In the genomic region with DNA sequence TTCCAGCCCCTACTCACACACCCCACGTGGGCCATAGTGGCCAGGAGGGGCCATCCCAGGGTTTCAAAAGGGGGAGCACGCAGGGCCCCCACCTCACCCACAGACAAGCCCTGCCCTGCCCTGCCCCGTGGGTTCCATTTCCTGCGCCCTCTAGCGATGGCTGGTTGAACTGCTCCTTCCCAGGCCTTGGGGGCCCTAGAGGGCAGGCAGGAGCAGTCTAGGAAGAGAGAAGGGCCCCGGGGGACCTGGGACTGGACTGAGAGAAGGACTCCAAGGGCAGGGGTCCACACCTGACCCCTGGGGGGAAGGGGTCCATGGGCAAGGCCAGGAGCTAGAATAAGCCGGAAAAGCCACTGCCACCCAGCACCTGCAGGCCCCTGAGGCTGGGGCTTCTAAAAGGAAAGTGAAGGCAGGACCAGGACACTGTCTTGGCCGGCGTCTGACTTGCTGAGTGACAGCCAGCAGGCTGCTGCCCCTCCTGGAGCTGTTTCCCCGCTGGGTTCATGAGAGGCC, we compare ENCODE assay signal across 8 cellular contexts. TPM values are rescaled to one million over a fixed set of nuclear protein-coding genes. Genes with fewer than 3 reads are reported as not detected.
DNase-seq lines count a peak whose midpoint lies in the region; ATAC-seq and TF ChIP-seq lines count a peak whose summit lies in the region.

No MANE protein-coding gene starts in this region.

- in situ Hi-C loops in KBM-7 (cut with MboI; ENCODE audit: low pct_unique_long_range_greater_than_20kb, low sequenced_read_pairs), result loop anchor here (25.0 kb wide), 1 partner anchor 600 kb away; no protein-coding TSS in a partner anchor

- H3K27me3 ChIP-seq in breast epithelium (no peaks in the 10 kb centered on the region), liver (ENCODE audit: control insufficient read depth in 4 of 4, insufficient read depth in 4 of 4, low read length in 3 of 4) (no peaks in the 10 kb centered on the region)

- H3K9ac ChIP-seq in liver (ENCODE audit: low read depth in 1 of 2, low read length in 2 of 2), result no peak overlapping the region

- peak; percentile 67 to 79 for TF ChIP-seq RAD21 in liver (IDR thresholded peaks at IDR 0.05)

- no peak overlapping the region for H3K4me3 ChIP-seq in WI38 (ENCODE audit: low read depth, low read length)
- H3K4me3 ChIP-seq in breast epithelium, result peak overlapping the region in 1 of 3 donors; percentile 7
- no peak overlapping the region for H3K4me3 ChIP-seq in liver (ENCODE audit: low read depth in 1 of 3, low read length in 3 of 3)

- H3K27ac ChIP-seq in breast epithelium, result no peak overlapping the region
- H3K27ac ChIP-seq in liver (ENCODE audit: low read depth in 1 of 2, low read length in 2 of 2), result no peak overlapping the region

- peak; percentile 85 for DNase-seq in DMS 273 (lab: John Stamatoyannopoulos, UW; ENCODE audit: unreplicated experiment)
- no peak for DNase-seq in DMS 273 treated with DMSO at 0.1 percent for 48 hours (lab: John Stamatoyannopoulos, UW)
- DNase-seq in KBM-7, result peak; percentile 65
- DNase-seq in breast epithelium (ENCODE audit: low spot score in 2 of 2), result peak in 1 of 2 donors; percentile 61
- DNase-seq in stimulated activated CD8-positive, alpha-beta memory T cell treated with anti-CD3 and anti-CD28 coated beads, Interleukin-15, amount 100 ng/mL, for 24 hours (ENCODE audit: low read depth), result peak; percentile 59

- ATAC-seq in GM21723 (IDR thresholded peaks at IDR 0.05; ENCODE audit: unreplicated experiment), result peak; percentile 95

- TF ChIP-seq POLR2A in breast epithelium (IDR thresholded peaks at IDR 0.05), result no peak

- H3K9me3 ChIP-seq in breast epithelium, result no peaks in the 10 kb centered on the region
- no peaks in the 10 kb centered on the region for H3K9me3 ChIP-seq in liver (ENCODE audit: control insufficient read depth in 4 of 4, low read length in 3 of 4)

- intact Hi-C loops in breast epithelium (cut with DNase I; ENCODE audit: low total_unique reads), result loop anchor here (10.0 kb wide), 1 partner anchor 583 kb away; no protein-coding TSS in a partner anchor

- H3K36me3 ChIP-seq in breast epithelium, result no peaks in the 10 kb centered on the region
- H3K36me3 ChIP-seq in liver (ENCODE audit: control insufficient read depth in 4 of 4, insufficient read depth in 3 of 4, low read depth in 1 of 4, low read length in 3 of 4), result no peaks in the 10 kb centered on the region

- H3K4me1 ChIP-seq in breast epithelium (peaks cover 0 to under 1% of the 10 kb centered on the region in 2 donors), liver (ENCODE audit: control insufficient read depth in 4 of 4, insufficient read depth in 4 of 4, low read length in 3 of 4) (peaks cover 0 to 13% (median 7%) of the 10 kb centered on the region in 4 donors)

- TF ChIP-seq CTCF in WI38 (IDR thresholded peaks at IDR 0.05; ENCODE audit: low read depth, low read length), result peak; percentile 98
- peak; percentile 57 to 63 (median 61) for TF ChIP-seq CTCF in breast epithelium (IDR thresholded peaks at IDR 0.05)
- peak; percentile 69 for TF ChIP-seq CTCF in liver (IDR thresholded peaks at IDR 0.05; ENCODE audit: low read depth, low read length, missing input control)

- 26% methylated on average over 10 of the region's 10 CpGs for WGBS in liver

TF ChIP-seq in liver, 16 proteins besides CTCF, POLR2A, EP300 and RAD21:
- no peak for TF ChIP-seq SP1 (IDR thresholded peaks at IDR 0.05)
- no peak for TF ChIP-seq RXRA (IDR thresholded peaks at IDR 0.05)
- TF ChIP-seq YY1 (IDR thresholded peaks at IDR 0.05), result no peak
- TF ChIP-seq FOXA2 (IDR thresholded peaks at IDR 0.05), result no peak
- TF ChIP-seq JUND (IDR thresholded peaks at IDR 0.05), result no peak
- TF ChIP-seq FOXA1 (IDR thresholded peaks at IDR 0.05), result no peak
- no peak for TF ChIP-seq TAF1 (conservative IDR thresholded peaks at IDR 0.05)
- no peak for TF ChIP-seq NR2F2 (IDR thresholded peaks at IDR 0.05)
- no peak for TF ChIP-seq HNF4A (conservative IDR thresholded peaks at IDR 0.05)
- TF ChIP-seq, protein P1, sequence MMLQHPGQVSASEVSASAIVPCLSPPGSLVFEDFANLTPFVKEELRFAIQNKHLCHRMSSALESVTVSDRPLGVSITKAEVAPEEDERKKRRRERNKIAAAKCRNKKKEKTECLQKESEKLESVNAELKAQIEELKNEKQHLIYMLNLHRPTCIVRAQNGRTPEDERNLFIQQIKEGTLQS (IDR thresholded peaks at IDR 0.05), result no peak
- TF ChIP-seq EGR1 (IDR thresholded peaks at IDR 0.05; ENCODE audit: low read depth in 2 of 2), result no peak
- TF ChIP-seq ZBTB33 (IDR thresholded peaks at IDR 0.05), result no peak
- TF ChIP-seq, protein P2, sequence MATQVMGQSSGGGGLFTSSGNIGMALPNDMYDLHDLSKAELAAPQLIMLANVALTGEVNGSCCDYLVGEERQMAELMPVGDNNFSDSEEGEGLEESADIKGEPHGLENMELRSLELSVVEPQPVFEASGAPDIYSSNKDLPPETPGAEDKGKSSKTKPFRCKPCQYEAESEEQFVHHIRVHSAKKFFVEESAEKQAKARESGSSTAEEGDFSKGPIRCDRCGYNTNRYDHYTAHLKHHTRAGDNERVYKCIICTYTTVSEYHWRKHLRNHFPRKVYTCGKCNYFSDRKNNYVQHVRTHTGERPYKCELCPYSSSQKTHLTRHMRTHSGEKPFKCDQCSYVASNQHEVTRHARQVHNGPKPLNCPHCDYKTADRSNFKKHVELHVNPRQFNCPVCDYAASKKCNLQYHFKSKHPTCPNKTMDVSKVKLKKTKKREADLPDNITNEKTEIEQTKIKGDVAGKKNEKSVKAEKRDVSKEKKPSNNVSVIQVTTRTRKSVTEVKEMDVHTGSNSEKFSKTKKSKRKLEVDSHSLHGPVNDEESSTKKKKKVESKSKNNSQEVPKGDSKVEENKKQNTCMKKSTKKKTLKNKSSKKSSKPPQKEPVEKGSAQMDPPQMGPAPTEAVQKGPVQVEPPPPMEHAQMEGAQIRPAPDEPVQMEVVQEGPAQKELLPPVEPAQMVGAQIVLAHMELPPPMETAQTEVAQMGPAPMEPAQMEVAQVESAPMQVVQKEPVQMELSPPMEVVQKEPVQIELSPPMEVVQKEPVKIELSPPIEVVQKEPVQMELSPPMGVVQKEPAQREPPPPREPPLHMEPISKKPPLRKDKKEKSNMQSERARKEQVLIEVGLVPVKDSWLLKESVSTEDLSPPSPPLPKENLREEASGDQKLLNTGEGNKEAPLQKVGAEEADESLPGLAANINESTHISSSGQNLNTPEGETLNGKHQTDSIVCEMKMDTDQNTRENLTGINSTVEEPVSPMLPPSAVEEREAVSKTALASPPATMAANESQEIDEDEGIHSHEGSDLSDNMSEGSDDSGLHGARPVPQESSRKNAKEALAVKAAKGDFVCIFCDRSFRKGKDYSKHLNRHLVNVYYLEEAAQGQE (IDR thresholded peaks at IDR 0.05), result no peak
- no peak for TF ChIP-seq HNF4G (IDR thresholded peaks at IDR 0.05)
- no peak for TF ChIP-seq MAX (IDR thresholded peaks at IDR 0.05)
- no peak for TF ChIP-seq GABPA (IDR thresholded peaks at IDR 0.05 in 1 of 2, conservative IDR thresholded peaks at IDR 0.05 in 1 of 2)

RNA-seq across cellular contexts. Expression of gene CYP26B1, which starts 10.1 kb away (rescaled TPM):
- 10 to 100 TPM in 1 of 3 donors, 1 to 10 TPM in 2; 3.8 to 41.6 (median 3.9) TPM for total RNA-seq in breast epithelium
- 1 to 10 TPM in 1 of 2 donors, under 1 TPM in 1; 0.47 to 1.8 TPM for total RNA-seq in liver
- under 1 TPM; 0.47 to 0.83 TPM for polyA plus RNA-seq in liver
